8 cellular contexts compared by ENCODE assay signal in the genomic region with DNA sequence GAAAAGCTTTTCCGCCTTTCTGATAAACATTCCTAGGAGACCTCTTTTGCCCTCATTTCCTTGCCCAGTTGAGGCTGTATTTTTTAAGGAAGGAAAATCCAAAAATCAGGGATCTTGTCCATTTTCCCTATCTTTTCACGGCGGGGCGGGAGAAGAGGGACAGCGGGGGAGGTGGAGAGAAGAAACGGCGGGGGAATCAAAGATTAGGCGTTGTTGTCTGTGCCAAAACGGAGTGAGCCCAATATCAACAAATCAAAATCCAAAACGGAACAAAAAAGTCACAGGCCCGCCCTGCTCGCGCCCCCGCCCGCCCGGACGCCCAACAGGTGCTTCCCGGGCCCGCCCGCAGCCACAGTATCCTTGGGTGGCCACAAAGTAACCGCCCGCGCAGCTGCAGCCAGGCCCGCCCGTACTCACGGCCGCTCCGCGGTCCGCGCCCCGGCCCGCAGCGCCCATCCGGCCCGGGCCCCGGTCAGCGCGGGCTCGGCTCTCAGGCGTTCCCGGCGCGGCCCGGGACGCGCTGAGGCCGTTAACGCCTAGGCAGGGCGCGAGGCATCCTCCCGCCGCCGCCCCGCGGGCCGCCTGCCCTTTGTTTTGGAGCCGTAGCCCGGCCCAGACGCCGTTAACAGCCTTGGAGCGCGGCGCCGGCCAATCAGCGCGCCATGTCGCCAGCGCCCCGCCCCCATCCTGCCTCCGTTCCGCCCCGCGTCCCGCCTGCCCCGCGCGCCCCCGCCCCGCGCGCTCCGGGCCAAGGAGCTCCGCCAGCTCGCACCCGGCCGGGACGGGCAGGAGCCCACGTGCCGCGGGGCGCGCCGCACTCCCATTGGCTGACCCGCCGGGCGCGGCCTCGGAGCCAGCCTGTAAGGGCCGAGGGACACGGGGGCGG. TPM values are rescaled to one million over a fixed set of nuclear protein-coding genes. Genes with fewer than 3 reads are reported as not detected.
DNase-seq lines count a peak whose midpoint lies in the region; ATAC-seq lines count a peak whose summit lies in the region.

A gene with protein sequence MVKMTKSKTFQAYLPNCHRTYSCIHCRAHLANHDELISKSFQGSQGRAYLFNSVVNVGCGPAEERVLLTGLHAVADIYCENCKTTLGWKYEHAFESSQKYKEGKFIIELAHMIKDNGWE (minus strand): TSS at position 597 of the 886 bp plus-strand sequence. CDS start 25,050 bp downstream, outside the sequence.

- no peaks in the 10 kb centered on the region for H3K36me3 ChIP-seq in Karpas-422 (ENCODE audit: insufficient read depth, low read length)

- no peak within 1 kb of the TSS for H3K27ac ChIP-seq in Karpas-422 (ENCODE audit: low read length)

- POLR2A ChIA-PET in naive thymus-derived CD8-positive, alpha-beta T cell (lab: Charles Lee) = interaction anchor here (0.5 to 2.2 kb wide), 10 partner anchors 15 to 1272 kb away, joined by 3 to 9 read pairs (median 4); no protein-coding TSS in a partner anchor

- DNase-seq in Daoy (ENCODE audit: low read depth) (peak; percentile 99), Karpas-422 (peak; percentile 96), RPMI8226 (peak; percentile 81), fibroblast of peridontal ligament (ENCODE audit: extremely low read depth) (peak; percentile 88)
- peak; percentile 96 for DNase-seq in activated T-helper 2 cell treated with anti-CD3 and anti-CD28 coated beads, Interferon-gamma antibody, Interleukin-2, Interleukin-4, amounts not matched to agents 10 μg/mL and 5 μg/mL and 100 μg/mL, durations not matched to agents 14 hours and 24 hours and 36 hours (ENCODE audit: low spot score)
- DNase-seq in naive thymus-derived CD8-positive, alpha-beta T cell = peak; percentile 93 to 98 (median 96)

- peak within 1 kb of the TSS; percentile 90 for H3K4me2 ChIP-seq in Karpas-422 (ENCODE audit: low read depth, low read length, poor library complexity, severe bottlenecking)

- H2AFZ ChIP-seq in Karpas-422 (ENCODE audit: low read length) = peak within 1 kb of the TSS; percentile 91

- H3K4me3 Mint-ChIP-seq in activated T-helper 2 cell treated with anti-CD3 and anti-CD28 coated beads, Interferon-gamma antibody, Interleukin-2, Interleukin-4, amounts not matched to agents 10 μg/mL and 5 μg/mL and 100 μg/mL, durations not matched to agents 14 hours and 24 hours and 36 hours (ENCODE audit: low read depth) = peak within 1 kb of the TSS; percentile 86
- peak within 1 kb of the TSS; percentile 86 to 92 (median 91) for H3K4me3 Mint-ChIP-seq in naive thymus-derived CD8-positive, alpha-beta T cell
- H3K4me3 Mint-ChIP-seq in stimulated activated memory B cell treated with anti-CD40 and anti-IgM and Interleukin-4, amounts not matched to agents 10 μg/mL and 1 μg/mL and 100 μg/mL, for 72 hours = peak within 1 kb of the TSS; percentile 91

- H3K9ac ChIP-seq in Karpas-422 (ENCODE audit: low read length) = peak within 1 kb of the TSS; percentile 60

- H3K27ac Mint-ChIP-seq in activated T-helper 2 cell treated with anti-CD3 and anti-CD28 coated beads, Interferon-gamma antibody, Interleukin-2, Interleukin-4, amounts not matched to agents 10 μg/mL and 5 μg/mL and 100 μg/mL, durations not matched to agents 14 hours and 24 hours and 36 hours = peak within 1 kb of the TSS; percentile 84
- H3K27ac Mint-ChIP-seq in naive thymus-derived CD8-positive, alpha-beta T cell = peak within 1 kb of the TSS; percentile 59 to 94 (median 86)
- peak within 1 kb of the TSS; percentile 87 for H3K27ac Mint-ChIP-seq in stimulated activated memory B cell treated with anti-CD40 and anti-IgM and Interleukin-4, amounts not matched to agents 10 μg/mL and 1 μg/mL and 100 μg/mL, for 72 hours

- no peaks in the 10 kb centered on the region for H3K9me3 ChIP-seq in Karpas-422 (ENCODE audit: low read length)

- H3K79me2 ChIP-seq in Karpas-422 (ENCODE audit: low read length) = no peaks in the 10 kb centered on the region

- peak within 1 kb of the TSS; percentile 64 for H3K4me3 ChIP-seq in Karpas-422 (ENCODE audit: low read length)

- H3K9me2 ChIP-seq in Karpas-422 (replicated peaks; ENCODE audit: insufficient read depth, low read length) = no peaks in the 10 kb centered on the region

- no peaks in the 10 kb centered on the region for H3K27me3 ChIP-seq in Karpas-422 (ENCODE audit: low read length)

- no peaks in the 10 kb centered on the region for H3K9me3 Mint-ChIP-seq in activated T-helper 2 cell treated with anti-CD3 and anti-CD28 coated beads, Interferon-gamma antibody, Interleukin-2, Interleukin-4, amounts not matched to agents 10 μg/mL and 5 μg/mL and 100 μg/mL, durations not matched to agents 14 hours and 24 hours and 36 hours
- H3K9me3 Mint-ChIP-seq in naive thymus-derived CD8-positive, alpha-beta T cell = no peaks in the 10 kb centered on the region
- H3K9me3 Mint-ChIP-seq in stimulated activated memory B cell treated with anti-CD40 and anti-IgM and Interleukin-4, amounts not matched to agents 10 μg/mL and 1 μg/mL and 100 μg/mL, for 72 hours = no peaks in the 10 kb centered on the region

- H4K20me1 ChIP-seq in Karpas-422 (ENCODE audit: insufficient read depth, low read depth, low read length) = no peaks in the 10 kb centered on the region

- H3K4me1 Mint-ChIP-seq in activated T-helper 2 cell treated with anti-CD3 and anti-CD28 coated beads, Interferon-gamma antibody, Interleukin-2, Interleukin-4, amounts not matched to agents 10 μg/mL and 5 μg/mL and 100 μg/mL, durations not matched to agents 14 hours and 24 hours and 36 hours (ENCODE audit: low read depth) = peaks cover 18% of the 10 kb centered on the region
- peaks cover 6 to 40% (median 17%) of the 10 kb centered on the region in 4 donors for H3K4me1 Mint-ChIP-seq in naive thymus-derived CD8-positive, alpha-beta T cell
- H3K4me1 Mint-ChIP-seq in stimulated activated memory B cell treated with anti-CD40 and anti-IgM and Interleukin-4, amounts not matched to agents 10 μg/mL and 1 μg/mL and 100 μg/mL, for 72 hours = peaks cover 40% of the 10 kb centered on the region

- peaks cover 10% of the 10 kb centered on the region for H3K27me3 Mint-ChIP-seq in activated T-helper 2 cell treated with anti-CD3 and anti-CD28 coated beads, Interferon-gamma antibody, Interleukin-2, Interleukin-4, amounts not matched to agents 10 μg/mL and 5 μg/mL and 100 μg/mL, durations not matched to agents 14 hours and 24 hours and 36 hours (ENCODE audit: low read depth)
- no peaks in the 10 kb centered on the region for H3K27me3 Mint-ChIP-seq in naive thymus-derived CD8-positive, alpha-beta T cell
- no peaks in the 10 kb centered on the region for H3K27me3 Mint-ChIP-seq in stimulated activated memory B cell treated with anti-CD40 and anti-IgM and Interleukin-4, amounts not matched to agents 10 μg/mL and 1 μg/mL and 100 μg/mL, for 72 hours

- ATAC-seq in GM21825 (IDR thresholded peaks at IDR 0.05; ENCODE audit: unreplicated experiment) = peak; percentile 80
- peak; percentile 94 to 95 for ATAC-seq in naive thymus-derived CD8-positive, alpha-beta T cell
- peak; percentile 97 for ATAC-seq in stimulated activated memory B cell treated with anti-CD40 and anti-IgM and Interleukin-4, amounts not matched to agents 10 μg/mL and 1 μg/mL and 100 μg/mL, for 72 hours

- intact Hi-C loops in activated T-helper 2 cell treated with anti-CD3 and anti-CD28 coated beads, Interferon-gamma antibody, Interleukin-2, Interleukin-4, amounts not matched to agents 10 μg/mL and 5 μg/mL and 100 μg/mL, durations not matched to agents 14 hours and 24 hours and 36 hours (cut with micrococcal nuclease) = loop anchor here (2.0 to 10.0 kb wide), 3 partner anchors 59 to 131 kb away; a partner anchor contains a TSS

- peaks cover 10% of the 10 kb centered on the region for H3K4me1 ChIP-seq in Karpas-422 (ENCODE audit: low read length)

- peaks cover 4% of the 10 kb centered on the region for H3K36me3 Mint-ChIP-seq in activated T-helper 2 cell treated with anti-CD3 and anti-CD28 coated beads, Interferon-gamma antibody, Interleukin-2, Interleukin-4, amounts not matched to agents 10 μg/mL and 5 μg/mL and 100 μg/mL, durations not matched to agents 14 hours and 24 hours and 36 hours (ENCODE audit: low read depth)
- peaks cover 0 to 1% (median 0%) of the 10 kb centered on the region in 3 donors for H3K36me3 Mint-ChIP-seq in naive thymus-derived CD8-positive, alpha-beta T cell
- no peaks in the 10 kb centered on the region for H3K36me3 Mint-ChIP-seq in stimulated activated memory B cell treated with anti-CD40 and anti-IgM and Interleukin-4, amounts not matched to agents 10 μg/mL and 1 μg/mL and 100 μg/mL, for 72 hours

RNA-seq across cellular contexts. Expression of the gene that starts here (rescaled TPM):
- 0.86 and 1.9 TPM in 2 replicates for total RNA-seq in Daoy (2014; rRNA removed; shearing (Covaris generic))
- 1.6 and 1.8 TPM in 2 replicates for total RNA-seq in Karpas-422 (2014; rRNA removed; shearing (Covaris generic); ENCODE audit: low replicate concordance)
- total RNA-seq in activated T-helper 2 cell treated with anti-CD3 and anti-CD28 coated beads, Interferon-gamma antibody, Interleukin-2, Interleukin-4, amounts not matched to agents 10 μg/mL and 5 μg/mL and 100 μg/mL, durations not matched to agents 14 hours and 24 hours and 36 hours = 1.5 and 1.9 TPM in 2 replicates
- 1 to 10 TPM; 5.3 to 6.7 TPM for total RNA-seq in naive thymus-derived CD8-positive, alpha-beta T cell
- polyA plus RNA-seq in naive thymus-derived CD8-positive, alpha-beta T cell = 10 to 100 TPM in 1 of 3 donors, 1 to 10 TPM in 2; 1.8 to 15.3 (median 3.3) TPM
